In genomic region chr17:79740413-79740812, GRCh38 we compare ENCODE assay signal across 1 cellular context.
TF ChIP-seq lines count a peak whose summit lies in the region.

No MANE protein-coding gene starts in this region.

TF ChIP-seq in SK-N-SH treated with all-trans-retinoic acid at 6 μM for 48 hours, 23 proteins besides CTCF, POLR2A, EP300 and RAD21 (continued from another document):
- TF ChIP-seq GLIS3 (CRISPR knock-in tag; IDR thresholded peaks at IDR 0.05): no peak
- no peak for TF ChIP-seq ARNTL (CRISPR knock-in tag; IDR thresholded peaks at IDR 0.05; ENCODE audit: borderline replicate concordance, low read depth)
- no peak for TF ChIP-seq SNAI2 (CRISPR knock-in tag; IDR thresholded peaks at IDR 0.05)
- TF ChIP-seq PATZ1 (CRISPR knock-in tag; IDR thresholded peaks at IDR 0.05; ENCODE audit: borderline replicate concordance): no peak
- TF ChIP-seq CREB5 (CRISPR knock-in tag; IDR thresholded peaks at IDR 0.05; ENCODE audit: low read depth): no peak
- TF ChIP-seq ZFP3 (CRISPR knock-in tag; IDR thresholded peaks at IDR 0.05): no peak
- no peak for TF ChIP-seq ZNF8 (CRISPR knock-in tag; IDR thresholded peaks at IDR 0.05)
- no peak for TF ChIP-seq TSHZ2 (CRISPR knock-in tag; IDR thresholded peaks at IDR 0.05)
- no peak for TF ChIP-seq ZNF70 (CRISPR knock-in tag; IDR thresholded peaks at IDR 0.05)
- no peak for TF ChIP-seq PPARA (CRISPR knock-in tag; IDR thresholded peaks at IDR 0.05; ENCODE audit: borderline replicate concordance)
- TF ChIP-seq ESRRG (CRISPR knock-in tag; IDR thresholded peaks at IDR 0.05): no peak
TF ChIP-seq in SK-N-SH treated with all-trans-retinoic acid at 6 μM for 48 hours: peak in this region for 0.
